12 cellular contexts compared by ENCODE assay signal in the genomic region with DNA sequence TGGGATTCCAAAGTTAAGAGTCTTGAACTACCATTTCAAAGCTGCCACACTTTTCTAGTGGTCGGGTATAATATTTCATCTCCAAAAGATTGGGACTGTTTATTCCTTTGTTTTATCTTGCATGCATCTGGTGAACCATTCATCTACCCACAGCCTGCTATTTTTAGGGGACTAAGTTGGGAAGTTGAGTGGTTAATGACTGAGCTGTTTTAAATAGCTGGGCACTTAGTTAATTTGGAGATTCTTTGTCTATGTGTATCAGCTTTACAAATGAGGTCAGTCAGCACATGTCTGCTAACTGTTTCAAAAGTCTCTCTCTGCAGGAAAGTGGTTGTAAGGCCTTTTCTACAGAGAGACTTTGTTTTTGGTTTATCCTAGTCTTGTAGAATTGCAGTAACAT. TPM values are rescaled to one million over a fixed set of nuclear protein-coding genes. Genes with fewer than 3 reads are reported as not detected.
DNase-seq lines count a peak whose midpoint lies in the region; ATAC-seq and TF ChIP-seq lines count a peak whose summit lies in the region.
"Had no signal": no experiment of that assay in that cellular context is flagged by ENCODE, and none has a peak within 500 bp of the region (broad histone marks: within the 10 kb centered on the region; RNA-seq: fewer than 3 reads in every experiment).

No MANE protein-coding gene starts in this region.

- TF ChIP-seq CTCF in HEK293 (tag by site-specific recombination; IDR thresholded peaks at IDR 0.05) = no peak
- no peak for TF ChIP-seq CTCF in fibroblast of the aortic adventitia (IDR thresholded peaks at IDR 0.05; ENCODE audit: insufficient read depth, low read length)

- no peaks in the 10 kb centered on the region for H3K4me1 ChIP-seq in HEK293 (ENCODE audit: control insufficient read depth, insufficient read depth, low read length)
- peaks cover 21% of the 10 kb centered on the region for H3K4me1 ChIP-seq in SJCRH30
- H3K4me1 ChIP-seq: parathyroid adenoma had no signal

- H3K9me3 ChIP-seq in HEK293 (ENCODE audit: control insufficient read depth, insufficient read depth, low read depth, low read length) (no peaks in the 10 kb centered on the region), SJCRH30 (replicated peaks) (no peaks in the 10 kb centered on the region)
- H3K9me3 ChIP-seq: MG63 had no signal

- DNase-seq in SJCRH30 (peak; percentile 27 to 65), fibroblast of the aortic adventitia (ENCODE audit: low read depth) (peak; percentile 65), renal cortical epithelial cell (ENCODE audit: low read depth) (peak; percentile 76), NCI-H510A treated with DMSO at 0.1 percent for 48 hours (lab: John Stamatoyannopoulos, UW) (no peak)
- no peak for DNase-seq in stimulated activated CD4-positive, alpha-beta T cell treated with anti-CD3 and anti-CD28 coated beads, Interleukin-2, amount 100 ng/mL, for 24 hours
- DNase-seq in activated T-cell treated with anti-CD3 and anti-CD28 coated beads, Interleukin-2, amount 50 U/mL, for 72 hours = no peak
- DNase-seq: activated CD4-positive, alpha-beta T cell treated with anti-CD3 and anti-CD28 coated beads, Interleukin-2, amount 50 U/mL, for 4 hours; MG63; stimulated activated CD8-positive, alpha-beta memory T cell treated with anti-CD3 and anti-CD28 coated beads, Interleukin-4, amount 100 ng/mL, for 48 hours had no signal

- no peak overlapping the region for H3K27ac Mint-ChIP-seq in activated T-cell treated with anti-CD3 and anti-CD28 coated beads, Interleukin-2, amount 50 U/mL, for 72 hours

- H3K27ac ChIP-seq in HEK293 (ENCODE audit: extremely low read depth, low read depth, low read length) (no peak overlapping the region), SJCRH30 (no peak overlapping the region; the same call in 1 of the 2 replicates)
- H3K27ac ChIP-seq: parathyroid adenoma had no signal

- no peaks in the 10 kb centered on the region for H3K36me3 Mint-ChIP-seq in activated T-cell treated with anti-CD3 and anti-CD28 coated beads, Interleukin-2, amount 50 U/mL, for 72 hours (ENCODE audit: insufficient read depth in 2 of 2)

- H3K9me3 Mint-ChIP-seq in activated T-cell treated with anti-CD3 and anti-CD28 coated beads, Interleukin-2, amount 50 U/mL, for 72 hours = no peaks in the 10 kb centered on the region

- H3K4me1 Mint-ChIP-seq in activated T-cell treated with anti-CD3 and anti-CD28 coated beads, Interleukin-2, amount 50 U/mL, for 72 hours (ENCODE audit: low read depth) = peaks cover 20% of the 10 kb centered on the region

- H3K36me3 ChIP-seq in HEK293 (ENCODE audit: control insufficient read depth in 2 of 2, insufficient read depth in 1 of 2, low read length in 2 of 2) (no peaks in the 10 kb centered on the region), SJCRH30 (no peaks in the 10 kb centered on the region)
- H3K36me3 ChIP-seq: MG63 had no signal

- H3K4me3 Mint-ChIP-seq in activated T-cell treated with anti-CD3 and anti-CD28 coated beads, Interleukin-2, amount 50 U/mL, for 72 hours = no peak overlapping the region

- H3K27me3 Mint-ChIP-seq in activated T-cell treated with anti-CD3 and anti-CD28 coated beads, Interleukin-2, amount 50 U/mL, for 72 hours (ENCODE audit: low read depth) = no peaks in the 10 kb centered on the region

- CTCF ChIA-PET in HEK293 (lab: Yijun Ruan, JAX) = no interaction called here

- H3K4me3 ChIP-seq in HEK293 (ENCODE audit: low read depth, low read length) (no peak overlapping the region), SJCRH30 (no peak overlapping the region), fibroblast of the aortic adventitia (ENCODE audit: low read depth, low read length) (no peak overlapping the region)
- H3K4me3 ChIP-seq: MG63 had no signal

- no peak for ATAC-seq in HG03432 (IDR thresholded peaks at IDR 0.05; ENCODE audit: unreplicated experiment)
- no peak for ATAC-seq in activated T-cell treated with anti-CD3 and anti-CD28 coated beads, Interleukin-2, amount 50 U/mL, for 72 hours (replicated peaks in 1 of 2)

- POLR2A ChIA-PET in HEK293 (lab: Yijun Ruan, JAX) = interaction anchor here (0.6 to 0.7 kb wide), 2 partner anchors 16 to 181 kb away, joined by 3 to 5 read pairs; no protein-coding TSS in a partner anchor

- no peaks in the 10 kb centered on the region for H3K27me3 ChIP-seq in SJCRH30
- H3K27me3 ChIP-seq: MG63 had no signal

TF ChIP-seq in HEK293, 187 proteins besides CTCF, POLR2A, EP300 and RAD21:
- TF ChIP-seq ZNF341 (tag by site-specific recombination; IDR thresholded peaks at IDR 0.05; ENCODE audit: low read depth) = no peak
- TF ChIP-seq, protein P1, sequence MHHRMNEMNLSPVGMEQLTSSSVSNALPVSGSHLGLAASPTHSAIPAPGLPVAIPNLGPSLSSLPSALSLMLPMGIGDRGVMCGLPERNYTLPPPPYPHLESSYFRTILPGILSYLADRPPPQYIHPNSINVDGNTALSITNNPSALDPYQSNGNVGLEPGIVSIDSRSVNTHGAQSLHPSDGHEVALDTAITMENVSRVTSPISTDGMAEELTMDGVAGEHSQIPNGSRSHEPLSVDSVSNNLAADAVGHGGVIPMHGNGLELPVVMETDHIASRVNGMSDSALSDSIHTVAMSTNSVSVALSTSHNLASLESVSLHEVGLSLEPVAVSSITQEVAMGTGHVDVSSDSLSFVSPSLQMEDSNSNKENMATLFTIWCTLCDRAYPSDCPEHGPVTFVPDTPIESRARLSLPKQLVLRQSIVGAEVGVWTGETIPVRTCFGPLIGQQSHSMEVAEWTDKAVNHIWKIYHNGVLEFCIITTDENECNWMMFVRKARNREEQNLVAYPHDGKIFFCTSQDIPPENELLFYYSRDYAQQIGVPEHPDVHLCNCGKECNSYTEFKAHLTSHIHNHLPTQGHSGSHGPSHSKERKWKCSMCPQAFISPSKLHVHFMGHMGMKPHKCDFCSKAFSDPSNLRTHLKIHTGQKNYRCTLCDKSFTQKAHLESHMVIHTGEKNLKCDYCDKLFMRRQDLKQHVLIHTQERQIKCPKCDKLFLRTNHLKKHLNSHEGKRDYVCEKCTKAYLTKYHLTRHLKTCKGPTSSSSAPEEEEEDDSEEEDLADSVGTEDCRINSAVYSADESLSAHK (tag by site-specific recombination; IDR thresholded peaks at IDR 0.05) = peak; percentile 60; the same call in 1 of the 2 replicates
- TF ChIP-seq ZNF571 (tag by site-specific recombination; IDR thresholded peaks at IDR 0.05) = no peak
- no peak for TF ChIP-seq EGR2 (tag by site-specific recombination; IDR thresholded peaks at IDR 0.05; ENCODE audit: low read depth)
- peak; percentile 49 for TF ChIP-seq SP7 (tag by site-specific recombination; IDR thresholded peaks at IDR 0.05)

RNA-seq across cellular contexts. Expression of a gene that starts 8.1 kb away (rescaled TPM):
- total RNA-seq in SJCRH30 (2014; rRNA removed; shearing (Covaris generic)) = 42.6 and 56.1 TPM in 2 replicates
- total RNA-seq in fibroblast of the aortic adventitia (ENCODE audit: low replicate concordance) (28.4 and 85.1 TPM in 2 replicates), renal cortical epithelial cell (65.5 and 70.2 TPM in 2 replicates)
- 10 to 100 TPM; 12.4 to 12.8 TPM for total RNA-seq in activated T-cell treated with anti-CD3 and anti-CD28 coated beads, Interleukin-2, amount 50 U/mL, for 72 hours

Comparison
In these comparisons a context has a peak if more than half of its experiments do, and no peak if none do; other contexts are left out.
1. DNase-seq: peak in SJCRH30 (2 of 2), fibroblast of the aortic adventitia (single experiment) and renal cortical epithelial cell (single experiment); none in NCI-H510A treated with DMSO at 0.1 percent for 48 hours (single experiment), stimulated activated CD4-positive, alpha-beta T cell treated with anti-CD3 and anti-CD28 coated beads, Interleukin-2, amount 100 ng/mL, for 24 hours (0 of 2) and activated T-cell treated with anti-CD3 and anti-CD28 coated beads, Interleukin-2, amount 50 U/mL, for 72 hours (0 of 2).